Comparison of ENCODE assay signal across 8 cellular contexts in the genomic region with DNA sequence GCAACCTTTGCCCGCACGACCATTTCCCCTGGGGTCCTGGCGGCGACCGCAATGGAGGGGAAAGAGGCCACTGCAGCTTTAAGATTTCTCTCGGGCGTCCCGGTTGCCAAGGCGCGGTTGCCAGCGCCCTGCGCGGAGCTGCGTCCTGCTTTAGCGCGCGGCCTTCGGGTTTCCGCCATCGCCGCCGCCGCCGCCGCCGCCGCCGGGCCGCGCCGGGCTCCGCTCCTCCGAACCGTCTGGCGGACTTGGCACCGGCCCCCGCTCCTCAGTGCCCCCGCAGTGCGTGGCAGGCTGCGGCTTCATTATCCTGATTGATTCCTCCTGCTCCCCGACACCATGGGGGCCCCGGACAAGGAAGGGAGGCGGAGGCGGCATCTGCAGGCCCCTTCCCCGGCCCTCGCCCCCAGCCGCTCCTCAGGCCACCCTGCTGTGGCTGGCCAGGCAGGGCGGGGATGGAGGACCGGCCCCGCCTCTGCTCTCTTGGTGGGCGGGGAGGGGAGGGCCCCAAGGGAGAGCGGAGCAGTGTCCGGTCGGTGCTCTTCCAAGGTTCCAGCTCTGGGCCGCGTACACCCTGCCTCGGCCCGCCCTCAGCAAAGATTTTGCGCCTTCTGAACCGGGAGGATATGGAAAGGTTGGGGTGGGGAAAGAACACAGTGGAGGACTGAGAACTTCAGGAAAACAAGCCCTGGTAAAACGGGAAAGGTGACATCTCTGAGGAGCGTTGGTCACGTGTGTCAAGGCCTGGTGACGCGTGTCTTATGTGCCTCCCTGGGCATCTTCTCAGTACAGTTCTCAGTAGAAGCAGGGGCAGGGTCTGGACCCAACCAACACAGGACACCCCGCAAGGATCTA. TPM values are rescaled to one million over a fixed set of nuclear protein-coding genes. Genes with fewer than 3 reads are reported as not detected.
DNase-seq lines count a peak whose midpoint lies in the region; ATAC-seq and TF ChIP-seq lines count a peak whose summit lies in the region.

No MANE protein-coding gene starts in this region.

- peaks cover 11% of the 10 kb centered on the region for H3K9me3 Mint-ChIP-seq in activated CD4-positive, alpha-beta memory T cell treated with anti-CD3 and anti-CD28 coated beads for 36 hours

- intact Hi-C loops in activated CD4-positive, alpha-beta memory T cell treated with anti-CD3 and anti-CD28 coated beads for 36 hours (cut with micrococcal nuclease), result no loop called here
- intact Hi-C loops in stomach (cut with DNase I; ENCODE audit: low total_unique reads), result no loop called here

- no peak for TF ChIP-seq POLR2A in stomach (IDR thresholded peaks at IDR 0.05)

- no peak for TF ChIP-seq EP300 in stomach (IDR thresholded peaks at IDR 0.05)

- H3K27ac ChIP-seq in mesodermal cell (ENCODE audit: low read depth, low read length, severe bottlenecking) (peak overlapping the region; percentile 50), stomach (peak overlapping the region; percentile 77 to 89 (median 83))

- H3K36me3 Mint-ChIP-seq in activated CD4-positive, alpha-beta memory T cell treated with anti-CD3 and anti-CD28 coated beads for 36 hours, result peaks cover 34% of the 10 kb centered on the region

- H3K36me3 ChIP-seq in mesodermal cell (ENCODE audit: control insufficient read depth, insufficient read depth, low read length) (no peaks in the 10 kb centered on the region), stomach (peaks cover 0 to 15% (median 13%) of the 10 kb centered on the region in 4 donors)

- no peak for ATAC-seq in GM21825 (IDR thresholded peaks at IDR 0.05; ENCODE audit: unreplicated experiment)

- TF ChIP-seq CTCF in epithelial cell of esophagus (IDR thresholded peaks at IDR 0.05; ENCODE audit: insufficient read depth, low read depth, low read length, missing control alignments) (no peak), stomach (IDR thresholded peaks at IDR 0.05) (no peak)

- peaks cover 4% of the 10 kb centered on the region for H3K27me3 Mint-ChIP-seq in activated CD4-positive, alpha-beta memory T cell treated with anti-CD3 and anti-CD28 coated beads for 36 hours

- H3K4me1 ChIP-seq in mesodermal cell (ENCODE audit: control insufficient read depth, insufficient read depth, low read length, poor library complexity, severe bottlenecking) (no peaks in the 10 kb centered on the region), stomach (peaks cover 6 to 20% (median 17%) of the 10 kb centered on the region in 4 donors)

- POLR2A ChIA-PET in activated CD4-positive, alpha-beta memory T cell treated with anti-CD3 and anti-CD28 coated beads for 36 hours (lab: Charles Lee), result no interaction called here

- no peak overlapping the region for H3K27ac Mint-ChIP-seq in activated CD4-positive, alpha-beta memory T cell treated with anti-CD3 and anti-CD28 coated beads for 36 hours

- H3K27me3 ChIP-seq in stomach, result peaks cover 0 to 16% (median 0%) of the 10 kb centered on the region in 3 donors

- peaks cover 7% of the 10 kb centered on the region for H3K4me1 Mint-ChIP-seq in activated CD4-positive, alpha-beta memory T cell treated with anti-CD3 and anti-CD28 coated beads for 36 hours (ENCODE audit: low read depth)

- WGBS in mesodermal cell (ENCODE audit: insufficient coverage in 2 of 2), 2 experiments, result 3 to 6% methylated on average over 36 to 51 of the region's 66 CpGs
- WGBS in stomach, 5 donors, result 2 to 3% (median 2%) methylated on average over 54 to 66 of the region's 66 CpGs

- H3K4me3 Mint-ChIP-seq in activated CD4-positive, alpha-beta memory T cell treated with anti-CD3 and anti-CD28 coated beads for 36 hours, result peak overlapping the region; percentile 78

- H3K4me3 ChIP-seq in epithelial cell of esophagus (ENCODE audit: low read length), result peak overlapping the region; percentile 54
- H3K4me3 ChIP-seq in mesodermal cell (ENCODE audit: extremely low read depth, insufficient read depth, low read length, poor library complexity, severe bottlenecking), result peak overlapping the region; percentile 50
- H3K4me3 ChIP-seq in stomach, result peak overlapping the region; percentile 59 to 69 (median 64)

- peak; percentile 50 for DNase-seq in NCI-H2196 (lab: John Stamatoyannopoulos, UW; ENCODE audit: unreplicated experiment)
- DNase-seq in NCI-H2196 treated with DMSO at 0.1 percent for 48 hours (lab: John Stamatoyannopoulos, UW; ENCODE audit: unreplicated experiment), result no peak
- peak; percentile 24 for DNase-seq in NCI-H1105 treated with DMSO at 0.1 percent for 48 hours (lab: John Stamatoyannopoulos, UW)
- peak; percentile 58 for DNase-seq in activated CD4-positive, alpha-beta memory T cell treated with anti-CD3 and anti-CD28 coated beads for 36 hours
- peak; percentile 64 for DNase-seq in epithelial cell of esophagus (ENCODE audit: low read depth)
- peak; percentile 67 for DNase-seq in stomach

- CTCF ChIA-PET in activated CD4-positive, alpha-beta memory T cell treated with anti-CD3 and anti-CD28 coated beads for 36 hours (lab: Charles Lee), result interaction anchor here (0.8 to 1.5 kb wide), 2 partner anchors 47 to 50 kb away, joined by 4 to 8 read pairs; no protein-coding TSS in a partner anchor

- peaks cover 14% of the 10 kb centered on the region for H3K9me3 ChIP-seq in mesodermal cell (ENCODE audit: control insufficient read depth, low read length)
- H3K9me3 ChIP-seq in stomach, result peaks cover 0 to 5% (median 0%) of the 10 kb centered on the region in 4 donors

RNA-seq across cellular contexts. Expression of gene NEUROD2, which starts 34.0 kb away (rescaled TPM):
- not detected for total RNA-seq in activated CD4-positive, alpha-beta memory T cell treated with anti-CD3 and anti-CD28 coated beads for 36 hours
- not detected for polyA plus RNA-seq in mesodermal cell (2013, experiment 1 of 2)
- not detected for polyA plus RNA-seq in mesodermal cell (2013, experiment 2 of 2)
- not detected for total RNA-seq in stomach
- under 1 TPM; 0.03 to 0.31 (median 0.25) TPM for polyA plus RNA-seq in stomach

RNA-seq across cellular contexts. Expression of gene PPP1R1B, which starts 53.1 kb away (rescaled TPM):
- total RNA-seq in activated CD4-positive, alpha-beta memory T cell treated with anti-CD3 and anti-CD28 coated beads for 36 hours, result not detected
- polyA plus RNA-seq in mesodermal cell (2013, experiment 1 of 2), result 0.37 TPM
- 0.56 TPM for polyA plus RNA-seq in mesodermal cell (2013, experiment 2 of 2)
- 100 to 1,000 TPM in 1 of 5 donors, 10 to 100 TPM in 2, 1 to 10 TPM in 1, under 1 TPM in 1; 0.58 to 279 (median 11.0) TPM for total RNA-seq in stomach
- 10 to 100 TPM in 1 of 3 donors, 1 to 10 TPM in 2; 5.0 to 20.9 (median 9.5) TPM for polyA plus RNA-seq in stomach
